ENCODE assay signal across 1 cellular context in the genomic region with DNA sequence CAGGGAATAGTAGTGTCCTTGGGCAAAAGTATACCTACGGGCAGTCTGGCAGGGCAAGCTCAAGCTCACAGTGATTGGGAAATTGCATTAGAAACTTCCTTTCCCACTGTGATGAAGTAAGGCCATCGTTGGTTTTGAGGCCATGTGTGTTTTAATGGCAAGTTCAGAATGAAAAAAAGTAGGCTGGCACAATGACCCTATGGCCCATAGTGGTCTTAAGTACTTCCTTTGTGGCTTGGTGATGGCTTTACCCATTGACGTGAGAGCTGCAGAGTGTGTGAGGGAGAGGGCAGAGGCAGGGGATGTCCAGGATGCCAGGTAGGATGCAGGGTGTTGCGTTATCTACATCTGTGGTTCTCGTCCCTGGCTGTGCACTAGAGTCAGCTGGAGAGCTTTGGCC.
TF ChIP-seq lines count a peak whose summit lies in the region.

No MANE protein-coding gene starts in this region.

TF ChIP-seq in GM12878, 131 proteins besides CTCF, POLR2A, EP300 and RAD21:
- TF ChIP-seq POLR2AphosphoS5 (IDR thresholded peaks at IDR 0.05; ENCODE audit: low read length) (0 out of 2 replicates have a peak, but pooled peaks have one; percentile 26), POU2F2 (IDR thresholded peaks at IDR 0.05; ENCODE audit: borderline replicate concordance, low read depth, low read length) (no peak)
